ENCODE assay signal across 12 cellular contexts in genomic region chr11:19808076-19808911, GRCh38.
DNase-seq lines count a peak whose midpoint lies in the region; ATAC-seq, FAIRE-seq and TF ChIP-seq lines count a peak whose summit lies in the region.
"Had no signal": no experiment of that assay in that cellular context is flagged by ENCODE, and none has a peak within 500 bp of the region (broad histone marks: within the 10 kb centered on the region; RNA-seq: fewer than 3 reads in every experiment).

No MANE protein-coding gene starts in this region.

- TF ChIP-seq EP300 in HepG2 (IDR thresholded peaks at IDR 0.05; ENCODE audit: low read depth in 2 of 2, low read length in 2 of 2) (no peak), HepG2 (CRISPR knock-in tag; IDR thresholded peaks at IDR 0.05; ENCODE audit: borderline replicate concordance) (no peak), ovary (IDR thresholded peaks at IDR 0.05) (no peak)

- in situ Hi-C loops in HepG2 (cut with HindIII; ENCODE audit: extremely low pct_ligation_motif_present, low pct_unique_long_range_greater_than_20kb): no loop called here

- H3K9me3 ChIP-seq in liver (ENCODE audit: control insufficient read depth in 4 of 4, low read length in 3 of 4) (no peaks in the 10 kb centered on the region), HepG2 (ENCODE audit: low read length) (no peaks in the 10 kb centered on the region), RWPE2 (ENCODE audit: severe bottlenecking) (no peaks in the 10 kb centered on the region), ovary (no peaks in the 10 kb centered on the region), trophoblast cell (ENCODE audit: insufficient read depth, low read depth, low read length) (no peaks in the 10 kb centered on the region)

- H2AK5ac ChIP-seq in trophoblast cell (ENCODE audit: low read length) (no peak overlapping the region), mesendoderm (ENCODE audit: low read length) (no peak overlapping the region)

- H3K4me2 ChIP-seq in HepG2 (ENCODE audit: low read depth, low read length): no peak overlapping the region
- H3K4me2 ChIP-seq in trophoblast cell (ENCODE audit: low read length): no peak overlapping the region
- H3K4me2 ChIP-seq in mesendoderm (ENCODE audit: low read length): no peak overlapping the region

- CTCF ChIA-PET in HepG2 (lab: Yijun Ruan, JAX; ENCODE audit: low intra/inter-chr PET ratio, low total read pairs): no interaction called here

- no peaks in the 10 kb centered on the region for H4K20me1 ChIP-seq in HepG2 (ENCODE audit: insufficient read depth, low read length)

- H2BK5ac ChIP-seq in trophoblast cell (ENCODE audit: low read depth, low read length, poor library complexity) (no peak overlapping the region), mesendoderm (ENCODE audit: low read length) (no peak overlapping the region)

- no TSS peak for BruUV-seq in HepG2 (replicated peaks; lab: Mats Ljungman, UMichigan)

- H3K56ac ChIP-seq in mesendoderm (ENCODE audit: low read length): no peak overlapping the region

- WGBS in liver: 90% methylated on average over 1 of the region's 1 CpG
- WGBS in HepG2 (ENCODE audit: low lambda C conversion rate): 0% methylated on average over 1 of the region's 1 CpG
- 91 to 94% (median 94%) methylated on average over 1 of the region's 1 CpG for WGBS in ovary, 3 donors
- no CpG with 5 or more reads among the region's 1 CpG for WGBS in trophoblast cell (ENCODE audit: extremely low coverage, insufficient coverage, insufficient read length)
- no CpG with 5 or more reads among the region's 1 CpG for WGBS in mesendoderm (ENCODE audit: extremely low coverage, insufficient coverage, low lambda C conversion rate)

- H3K79me1 ChIP-seq in trophoblast cell (ENCODE audit: low read length): no peaks in the 10 kb centered on the region
- no peaks in the 10 kb centered on the region for H3K79me1 ChIP-seq in mesendoderm (ENCODE audit: low read length)

- no peak overlapping the region for H3K18ac ChIP-seq in trophoblast cell (ENCODE audit: low read length)
- no peak overlapping the region for H3K18ac ChIP-seq in mesendoderm (ENCODE audit: low read length)

- TF ChIP-seq RAD21 in liver (IDR thresholded peaks at IDR 0.05) (peak; percentile 39 to 68), HepG2 (CRISPR knock-in tag; IDR thresholded peaks at IDR 0.05) (no peak)

- H3K14ac ChIP-seq in trophoblast cell (ENCODE audit: low read length): no peak overlapping the region

- H2AFZ ChIP-seq in HepG2 (ENCODE audit: low read length): no peak overlapping the region
- H2AFZ ChIP-seq in trophoblast cell (ENCODE audit: insufficient read depth, low read length, poor library complexity): no peak overlapping the region

- H3K4me3 ChIP-seq in liver (ENCODE audit: low read depth in 1 of 3, low read length in 3 of 3) (no peak overlapping the region), HepG2 (replicated peaks in 1 of 3; ENCODE audit: insufficient read depth in 1 of 3, low read depth in 2 of 3, low read length in 3 of 3) (no peak overlapping the region), RWPE2 (ENCODE audit: severe bottlenecking) (no peak overlapping the region), fibroblast of villous mesenchyme (ENCODE audit: low read depth, low read length) (no peak overlapping the region), ovary (no peak overlapping the region), trophoblast cell (ENCODE audit: low read depth, low read length) (no peak overlapping the region), mesendoderm (ENCODE audit: low read length) (no peak overlapping the region)

- no peak overlapping the region for H3K4ac ChIP-seq in trophoblast cell (ENCODE audit: low read depth, low read length)
- H3K4ac ChIP-seq in mesendoderm (ENCODE audit: low read depth, low read length): no peak overlapping the region

- H2BK120ac ChIP-seq in trophoblast cell (ENCODE audit: insufficient read depth, low read length, poor library complexity): no peak overlapping the region
- no peak overlapping the region for H2BK120ac ChIP-seq in mesendoderm (ENCODE audit: low read depth, low read length)

- H4K5ac ChIP-seq in mesendoderm (ENCODE audit: low read length): no peak overlapping the region

- POLR2A ChIA-PET in HepG2 (lab: Yijun Ruan, JAX): no interaction called here

- TF ChIP-seq POLR2A in HepG2 (IDR thresholded peaks at IDR 0.05; ENCODE audit: insufficient read depth in 1 of 2, low read depth in 2 of 2, low read length in 2 of 2): no peak
- no peak for TF ChIP-seq POLR2A in ovary (IDR thresholded peaks at IDR 0.05)

- no peak for ATAC-seq in HepG2
- no peak for ATAC-seq in RWPE2 (ENCODE audit: low read depth)
- ATAC-seq in HG03442 (IDR thresholded peaks at IDR 0.05; ENCODE audit: unreplicated experiment): no peak
- ATAC-seq: T-helper 17 cell had no signal

- no peak overlapping the region for H4K91ac ChIP-seq in trophoblast cell (ENCODE audit: low read depth, low read length)

- no peak overlapping the region for H3K9ac ChIP-seq in liver (ENCODE audit: low read depth in 1 of 2, low read length in 2 of 2)
- H3K9ac ChIP-seq in HepG2 (ENCODE audit: insufficient read depth, low read depth, low read length): no peak overlapping the region
- H3K9ac ChIP-seq in trophoblast cell (ENCODE audit: low read length): no peak overlapping the region
- no peak overlapping the region for H3K9ac ChIP-seq in mesendoderm (ENCODE audit: low read length)

- FAIRE-seq in HepG2 (lab: Jason Lieb, UNC): no peak

- peaks cover 5 to 17% (median 7%) of the 10 kb centered on the region in 4 donors for H3K4me1 ChIP-seq in liver (ENCODE audit: control insufficient read depth in 4 of 4, insufficient read depth in 4 of 4, low read length in 3 of 4)
- H3K4me1 ChIP-seq in HepG2 (ENCODE audit: insufficient read depth, low read length): no peaks in the 10 kb centered on the region
- H3K4me1 ChIP-seq in RWPE2 (ENCODE audit: insufficient read depth, poor library complexity, severe bottlenecking): no peaks in the 10 kb centered on the region
- H3K4me1 ChIP-seq in ovary (ENCODE audit: insufficient read depth): peaks cover 2% of the 10 kb centered on the region
- peaks cover 6 to 12% of the 10 kb centered on the region in 2 experiments for H3K4me1 ChIP-seq in trophoblast cell (ENCODE audit: control insufficient read depth in 1 of 2, insufficient read depth in 2 of 2, low read length in 2 of 2)
- H3K4me1 ChIP-seq in mesendoderm (ENCODE audit: control insufficient read depth, low read depth, low read length): peaks cover 18% of the 10 kb centered on the region

- H3K36me3 ChIP-seq in liver (ENCODE audit: control insufficient read depth in 4 of 4, insufficient read depth in 3 of 4, low read depth in 1 of 4, low read length in 3 of 4) (peaks cover 0 to 3% (median 0%) of the 10 kb centered on the region in 4 donors), HepG2 (replicated peaks in 1 of 2; ENCODE audit: control insufficient read depth in 1 of 2, insufficient read depth in 2 of 2, low read length in 2 of 2) (no peaks in the 10 kb centered on the region), RWPE2 (ENCODE audit: low read depth) (no peaks in the 10 kb centered on the region), ovary (no peaks in the 10 kb centered on the region), trophoblast cell (ENCODE audit: control insufficient read depth in 1 of 2, insufficient read depth in 2 of 2, low read length in 2 of 2) (no peaks in the 10 kb centered on the region), mesendoderm (ENCODE audit: control insufficient read depth, insufficient read depth, low read length) (no peaks in the 10 kb centered on the region)

- no peak overlapping the region for H4K12ac ChIP-seq in trophoblast cell (ENCODE audit: low read depth, low read length)

- no peak overlapping the region for H2BK12ac ChIP-seq in trophoblast cell (ENCODE audit: low read length)

- H3K23ac ChIP-seq in trophoblast cell (ENCODE audit: low read length) (no peak overlapping the region), mesendoderm (ENCODE audit: low read length) (no peak overlapping the region)

- DNase-seq in HepG2 (ENCODE audit: low spot score) (no peak), RWPE2 (ENCODE audit: low spot score) (no peak), fibroblast of villous mesenchyme (ENCODE audit: low read depth) (no peak), ovary (no peak), trophoblast cell (no peak), mesendoderm (no peak)
- DNase-seq: NCI-H2029; stimulated activated CD4-positive, alpha-beta T cell treated with anti-CD3 and anti-CD28 coated beads, Interleukin-2, amount 100 ng/mL, for 24 hours; T-helper 17 cell had no signal

- H3K27me3 ChIP-seq in liver (ENCODE audit: control insufficient read depth in 4 of 4, insufficient read depth in 4 of 4, low read length in 3 of 4): no peaks in the 10 kb centered on the region
- peaks cover 1% of the 10 kb centered on the region in 2 experiments; a peak in 1 of 5 replicates for H3K27me3 ChIP-seq in HepG2 (ENCODE audit: control insufficient read depth in 1 of 2, insufficient read depth in 2 of 2, low read length in 2 of 2)
- no peaks in the 10 kb centered on the region for H3K27me3 ChIP-seq in RWPE2 (ENCODE audit: insufficient read depth, poor library complexity, severe bottlenecking)
- H3K27me3 ChIP-seq in ovary: no peaks in the 10 kb centered on the region
- no peaks in the 10 kb centered on the region for H3K27me3 ChIP-seq in trophoblast cell (ENCODE audit: insufficient read depth, low read length)
- no peaks in the 10 kb centered on the region for H3K27me3 ChIP-seq in mesendoderm (ENCODE audit: insufficient read depth, low read length, poor library complexity)

- TF ChIP-seq CTCF in liver (IDR thresholded peaks at IDR 0.05; ENCODE audit: low read depth, low read length, missing input control) (no peak), HepG2 (CRISPR knock-in tag; IDR thresholded peaks at IDR 0.05) (no peak), RWPE2 (IDR thresholded peaks at IDR 0.05; ENCODE audit: poor library complexity, severe bottlenecking) (peak; percentile 58), fibroblast of villous mesenchyme (IDR thresholded peaks at IDR 0.05; ENCODE audit: insufficient read depth, low read depth, low read length) (peak; percentile 23), ovary (IDR thresholded peaks at IDR 0.05) (no peak)

- intact Hi-C loops in HepG2 (cut with micrococcal nuclease; ENCODE audit: unreplicated experiment): no loop called here
- intact Hi-C loops in ovary (cut with DNase I): no loop called here

- no peaks in the 10 kb centered on the region for H3K79me2 ChIP-seq in HepG2 (ENCODE audit: insufficient read depth, low read length)
- no peaks in the 10 kb centered on the region for H3K79me2 ChIP-seq in trophoblast cell (ENCODE audit: control insufficient read depth, insufficient read depth, low read length, poor library complexity)
- H3K79me2 ChIP-seq in mesendoderm (ENCODE audit: control insufficient read depth, insufficient read depth, low read length): peaks cover 1% of the 10 kb centered on the region

- H3K27ac ChIP-seq in liver (ENCODE audit: low read depth in 1 of 2, low read length in 2 of 2) (no peak overlapping the region), HepG2 (ENCODE audit: extremely low read length, insufficient read depth, low read length) (no peak overlapping the region), RWPE2 (ENCODE audit: poor library complexity, severe bottlenecking) (no peak overlapping the region), ovary (no peak overlapping the region), trophoblast cell (ENCODE audit: low read depth, low read length) (no peak overlapping the region), mesendoderm (ENCODE audit: low read depth, low read length) (no peak overlapping the region)
- H3K27ac ChIP-seq: epithelial cell of prostate had no signal

- H2BK15ac ChIP-seq in mesendoderm (replicated peaks; ENCODE audit: low read depth): no peak overlapping the region

- no peak overlapping the region for H4K8ac ChIP-seq in trophoblast cell (ENCODE audit: low read depth, low read length)
- H4K8ac ChIP-seq in mesendoderm (ENCODE audit: low read depth, low read length): no peak overlapping the region

Comparison
In these comparisons a context has a peak if more than half of its experiments do, and no peak if none do; other contexts are left out.
1. CTCF ChIP-seq: peak in RWPE2 (single experiment) and fibroblast of villous mesenchyme (single experiment); none in liver (single experiment), HepG2 (single experiment) and ovary (0 of 3).